ENCODE assay signal across 22 cellular contexts in genomic region chr18:61963705-61964104, GRCh38.
"Had no signal": no experiment of that assay in that cellular context is flagged by ENCODE, and none has a peak within 500 bp of the region (broad histone marks: within the 10 kb centered on the region; RNA-seq: fewer than 3 reads in every experiment).

No MANE protein-coding gene starts in this region.

- H3K27ac Mint-ChIP-seq: activated B cell treated with CpG ODN at 0.5 μM for 24 hours; activated CD4-positive, alpha-beta T cell treated with anti-CD3 and anti-CD28 coated beads for 36 hours; activated naive CD8-positive, alpha-beta T cell treated with anti-CD3 and anti-CD28 coated beads for 36 hours; naive thymus-derived CD4-positive, alpha-beta T cell; neural progenitor cell; progenitor cell of endocrine pancreas; T-helper 1 cell treated with Interleukin-12 subunit alpha and Interleukin-12 subunit beta and Interleukin-4 antibody, amounts not matched to agents 30 μg/mL and 1 μg/mL, for 36 hours had no signal

- H3K27me3 Mint-ChIP-seq: progenitor cell of endocrine pancreas had no signal

- H3K9me3 Mint-ChIP-seq: T-helper 1 cell treated with Interleukin-12 subunit alpha and Interleukin-12 subunit beta and Interleukin-4 antibody, amounts not matched to agents 30 μg/mL and 1 μg/mL, for 36 hours had no signal

- FAIRE-seq: islet of Langerhans had no signal

- ATAC-seq: activated CD4-positive, alpha-beta T cell treated with anti-CD3 and anti-CD28 coated beads for 36 hours; lower lobe of right lung; naive thymus-derived CD4-positive, alpha-beta T cell; stimulated activated naive CD8-positive, alpha-beta T cell treated with anti-CD3 and anti-CD28 coated beads, Interleukin-15, Interleukin-2, amounts not matched to agents 100 U/mL and 50 U/mL, for 24 hours had no signal

- H3K36me3 ChIP-seq: lower lobe of right lung, neural progenitor cell, transverse colon had no signal

- H3K4me3 ChIP-seq: lower lobe of right lung, neural progenitor cell, transverse colon had no signal

- H3K4me1 ChIP-seq: neural progenitor cell had no signal

- H3K4me1 Mint-ChIP-seq: activated CD4-positive, alpha-beta T cell treated with anti-CD3 and anti-CD28 coated beads for 36 hours; neural progenitor cell had no signal

- H3K27ac ChIP-seq: lower lobe of right lung, neural progenitor cell, transverse colon had no signal

- H3K4me3 Mint-ChIP-seq: activated B cell treated with CpG ODN at 0.5 μM for 24 hours; activated CD4-positive, alpha-beta T cell treated with anti-CD3 and anti-CD28 coated beads for 36 hours; activated naive CD8-positive, alpha-beta T cell treated with anti-CD3 and anti-CD28 coated beads for 36 hours; naive thymus-derived CD4-positive, alpha-beta T cell; neural progenitor cell; T-helper 1 cell treated with Interleukin-12 subunit alpha and Interleukin-12 subunit beta and Interleukin-4 antibody, amounts not matched to agents 30 μg/mL and 1 μg/mL, for 36 hours had no signal

- H3K36me3 Mint-ChIP-seq: activated naive CD8-positive, alpha-beta T cell treated with anti-CD3 and anti-CD28 coated beads for 36 hours; naive thymus-derived CD4-positive, alpha-beta T cell had no signal

- DNase-seq: activated B cell treated with CpG ODN at 0.5 μM for 24 hours; activated CD4-positive, alpha-beta T cell treated with anti-CD3 and anti-CD28 coated beads for 36 hours; activated CD4-positive, alpha-beta T cell treated with anti-CD3 and anti-CD28 coated beads, Interleukin-2, amount 50 U/mL, for 48 hours; activated naive CD4-positive, alpha-beta T cell treated with Interleukin-2 at 50 U/mL for 16 hours; activated naive CD8-positive, alpha-beta T cell treated with anti-CD3 and anti-CD28 coated beads for 36 hours; activated T-cell treated with anti-CD3 and anti-CD28 coated beads, Interleukin-2, amount 50 U/mL, for 48 hours; dermis blood vessel endothelial cell; effector CD8-positive, alpha-beta T cell; erythroblast; foreskin melanocyte; hippocampal formation; lower lobe of right lung; naive thymus-derived CD4-positive, alpha-beta T cell; stimulated activated CD4-positive, alpha-beta T cell treated with anti-CD3 and anti-CD28 coated beads, Interleukin-12 subunit alpha, Interleukin-12 subunit beta, amount 100 ng/mL, for 4 hours; stimulated activated CD4-positive, alpha-beta T cell treated with anti-CD3 and anti-CD28 coated beads, Interleukin-4, amount 100 ng/mL, for 4 hours; stimulated activated naive CD8-positive, alpha-beta T cell treated with anti-CD3 and anti-CD28 coated beads, Interleukin-15, Interleukin-2, amounts not matched to agents 100 U/mL and 50 U/mL, for 24 hours; substantia nigra; transverse colon had no signal

- H3K9me3 ChIP-seq: lower lobe of right lung, transverse colon had no signal

- H3K27me3 ChIP-seq: neural progenitor cell, transverse colon had no signal
